8 cellular contexts compared by ENCODE assay signal in the genomic region with DNA sequence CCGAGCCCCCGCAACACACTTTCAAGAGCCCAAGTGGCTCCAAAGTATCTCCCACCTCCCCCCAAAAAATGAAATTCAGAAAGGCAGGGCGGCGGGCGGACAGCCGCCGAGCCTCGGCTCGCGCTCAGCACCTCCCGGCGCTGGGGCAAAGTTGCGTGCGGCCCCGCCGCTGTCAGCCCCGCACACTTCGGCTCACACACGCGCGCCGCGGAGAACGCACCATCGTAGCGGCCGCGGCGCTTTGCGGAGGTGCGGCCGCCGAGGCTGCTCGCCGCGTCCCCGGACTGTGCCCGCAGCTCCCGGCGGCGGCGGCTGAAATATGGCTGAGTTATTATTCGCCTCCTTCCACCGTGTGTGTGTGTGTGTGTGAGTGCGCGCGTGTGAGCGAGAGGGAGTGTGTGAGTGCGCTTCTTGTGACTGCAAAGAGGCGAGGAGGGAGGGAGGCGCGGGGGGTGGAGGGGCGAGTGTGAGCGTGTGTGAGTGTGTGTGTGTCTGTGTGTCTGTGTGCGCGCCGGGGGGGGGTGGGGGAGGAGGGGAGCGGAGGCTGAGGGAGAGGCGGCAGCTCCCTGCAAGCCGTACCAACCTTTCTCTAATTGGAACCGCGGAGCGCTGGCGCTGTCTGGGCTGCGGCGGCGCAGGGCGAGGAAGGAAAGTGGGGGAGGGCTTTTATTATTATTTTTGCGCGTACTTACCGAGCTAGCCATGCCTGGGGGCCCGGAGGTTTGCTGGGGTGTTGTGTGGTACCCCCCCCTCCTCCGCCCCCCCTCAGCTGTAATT. TPM values are rescaled to one million over a fixed set of nuclear protein-coding genes. Genes with fewer than 3 reads are reported as not detected.
A peak's percentile ranks its signal among the peaks of the same experiment; 100 is the strongest.
DNase-seq lines count a peak whose midpoint lies in the region; ATAC-seq and TF ChIP-seq lines count a peak whose summit lies in the region.

No MANE protein-coding gene starts in this region.

- H2AFZ ChIP-seq in SU-DHL-6 (ENCODE audit: low read depth, low read length, severe bottlenecking): peak overlapping the region; percentile 99

- intact Hi-C loops in psoas muscle (cut with DNase I): loop anchor here (2.0 to 10.0 kb wide), 5 partner anchors 63 to 493 kb away; partner anchors contain the start of gene FOCAD (in 2 of the 2)
- intact Hi-C loops in uterus (cut with DNase I; ENCODE audit: low total_unique reads): no loop called here

- TF ChIP-seq CTCF in SU-DHL-6 (IDR thresholded peaks at IDR 0.05; ENCODE audit: insufficient read depth, low read length, poor library complexity, severe bottlenecking) (no peak), right atrium auricular region (IDR thresholded peaks at IDR 0.05) (no peak), psoas muscle (IDR thresholded peaks at IDR 0.05) (no peak), uterus (IDR thresholded peaks at IDR 0.05) (peak in 1 of 4 experiments; percentile 4)

- H3K4me1 ChIP-seq in BLaER1 (peaks cover 41% of the 10 kb centered on the region), HUES64 (ENCODE audit: insufficient read depth, low read length) (peaks cover 23% of the 10 kb centered on the region), right atrium auricular region (peaks cover 0 to 32% of the 10 kb centered on the region in 2 donors), psoas muscle (peaks cover 21% of the 10 kb centered on the region), uterus (no peaks in the 10 kb centered on the region)

- H3K36me3 ChIP-seq in BLaER1 (no peaks in the 10 kb centered on the region), HUES64 (ENCODE audit: insufficient read depth, low read length) (no peaks in the 10 kb centered on the region), SU-DHL-6 (ENCODE audit: low read length) (no peaks in the 10 kb centered on the region), right atrium auricular region (no peaks in the 10 kb centered on the region), psoas muscle (ENCODE audit: insufficient read depth in 1 of 2, low read depth in 1 of 2) (no peaks in the 10 kb centered on the region), uterus (no peaks in the 10 kb centered on the region)

- H3K27ac ChIP-seq in BLaER1 (no peak overlapping the region), HUES64 (ENCODE audit: low read depth, low read length) (peak overlapping the region; percentile 74; the same call in 1 of the 2 replicates), SU-DHL-6 (ENCODE audit: low read depth, low read length) (peak overlapping the region; percentile 78), right atrium auricular region (peak overlapping the region; percentile 92 to 95), psoas muscle (peak overlapping the region; percentile 81), uterus (peak overlapping the region; percentile 92 to 96)

- H3K79me2 ChIP-seq in SU-DHL-6 (ENCODE audit: insufficient read depth, low read length): no peaks in the 10 kb centered on the region

- peaks cover 16% of the 10 kb centered on the region for H3F3A ChIP-seq in SU-DHL-6 (ENCODE audit: insufficient read depth)

- DNase-seq in amniotic epithelial cell (ENCODE audit: low read depth): peak; percentile 62
- peak; percentile 78 for DNase-seq in right atrium auricular region (ENCODE audit: low spot score)
- DNase-seq in psoas muscle: peak; percentile 75 to 89
- peak; percentile 76 to 86 for DNase-seq in uterus

- peak overlapping the region; percentile 98 for H3K4me2 ChIP-seq in BLaER1
- peak overlapping the region; percentile 75 for H3K4me2 ChIP-seq in SU-DHL-6 (ENCODE audit: low read depth, low read length, poor library complexity, severe bottlenecking)

- H3K4me3 ChIP-seq in BLaER1 (peak overlapping the region; percentile 75), HUES64 (ENCODE audit: low read length) (peak overlapping the region; percentile 91), SU-DHL-6 (ENCODE audit: insufficient read depth, low read length, poor library complexity, severe bottlenecking) (peak overlapping the region; percentile 92), right atrium auricular region (peak overlapping the region; percentile 95 to 96), psoas muscle (peak overlapping the region; percentile 71), uterus (peak overlapping the region; percentile 77 to 84)

- H3K27me3 ChIP-seq in BLaER1: peaks cover 65% of the 10 kb centered on the region
- H3K27me3 ChIP-seq in HUES64 (ENCODE audit: insufficient read depth, low read length): peaks cover 70% of the 10 kb centered on the region
- no peaks in the 10 kb centered on the region for H3K27me3 ChIP-seq in SU-DHL-6 (ENCODE audit: low read length)
- no peaks in the 10 kb centered on the region for H3K27me3 ChIP-seq in right atrium auricular region
- H3K27me3 ChIP-seq in psoas muscle (ENCODE audit: insufficient read depth in 3 of 3, low read length in 2 of 3): no peaks in the 10 kb centered on the region
- H3K27me3 ChIP-seq in uterus: no peaks in the 10 kb centered on the region

- ATAC-seq in GM19328 (IDR thresholded peaks at IDR 0.05; ENCODE audit: unreplicated experiment) (peak; percentile 8), psoas muscle (peak; percentile 58 to 68 (median 66))

- H4K20me1 ChIP-seq in BLaER1: peaks cover 40% of the 10 kb centered on the region
- no peaks in the 10 kb centered on the region for H4K20me1 ChIP-seq in SU-DHL-6 (ENCODE audit: low read depth, low read length)

- H3K9me2 ChIP-seq in SU-DHL-6 (replicated peaks; ENCODE audit: insufficient read depth, low read length): no peaks in the 10 kb centered on the region

- WGBS in HUES64: under 1% methylated on average over 56 of the region's 73 CpGs
- WGBS in psoas muscle, 3 donors: 0 to 1% (median 0%) methylated on average over 51 to 73 of the region's 73 CpGs

- no peaks in the 10 kb centered on the region for H3K9me3 ChIP-seq in BLaER1
- H3K9me3 ChIP-seq in HUES64 (ENCODE audit: insufficient read depth, low read depth, low read length): no peaks in the 10 kb centered on the region
- H3K9me3 ChIP-seq in SU-DHL-6 (ENCODE audit: insufficient read depth, low read length): no peaks in the 10 kb centered on the region
- H3K9me3 ChIP-seq in right atrium auricular region: no peaks in the 10 kb centered on the region
- H3K9me3 ChIP-seq in psoas muscle: no peaks in the 10 kb centered on the region
- no peaks in the 10 kb centered on the region for H3K9me3 ChIP-seq in uterus

- peak in 1 of 2 donors; percentile 13 for TF ChIP-seq POLR2A in uterus (IDR thresholded peaks at IDR 0.05)

- H3K9ac ChIP-seq in BLaER1: peak overlapping the region; percentile 58; the same call in 1 of the 2 replicates
- peak overlapping the region; percentile 58 for H3K9ac ChIP-seq in HUES64 (ENCODE audit: low read depth, low read length)
- H3K9ac ChIP-seq in SU-DHL-6 (ENCODE audit: low read length): peak overlapping the region; percentile 74

RNA-seq across cellular contexts. Expression of gene MLLT3, which starts 0.6 kb away (rescaled TPM):
- 15.7 TPM for polyA plus RNA-seq in HUES64 (2013, experiment 1 of 2)
- 21.6 TPM for polyA plus RNA-seq in HUES64 (2013, experiment 2 of 2)
- 1 to 10 TPM; 5.3 to 7.6 TPM for total RNA-seq in right atrium auricular region
- 1 to 10 TPM; 2.5 to 6.0 (median 3.2) TPM for total RNA-seq in psoas muscle
- 1 to 10 TPM; 1.2 to 9.8 (median 4.3) TPM for polyA plus RNA-seq in psoas muscle
- 10 to 100 TPM in 3 of 4 donors, 1 to 10 TPM in 1; 2.1 to 30.4 (median 14.0) TPM for total RNA-seq in uterus
